1 cellular context compared by ENCODE assay signal in genomic region chr19:18291590-18292459, GRCh38.
TF ChIP-seq lines count a peak whose summit lies in the region.

No MANE protein-coding gene starts in this region.

TF ChIP-seq in K562, 482 proteins besides CTCF, POLR2A, EP300 and RAD21 (continued from another document and continues in another):
- no peak for TF ChIP-seq ZNF280B (CRISPR knock-in tag; IDR thresholded peaks at IDR 0.05)
- TF ChIP-seq ILF3 (IDR thresholded peaks at IDR 0.05; ENCODE audit: borderline replicate concordance) = no peak
- TF ChIP-seq POLR2B (IDR thresholded peaks at IDR 0.05; ENCODE audit: low read depth, partially characterized antibody) = peak; percentile 81
- no peak; the same call in 1 of the 2 replicates for TF ChIP-seq DPF2 (IDR thresholded peaks at IDR 0.05)
- TF ChIP-seq ZHX1 (conservative IDR thresholded peaks at IDR 0.05; ENCODE audit: low read length) = no peak
- TF ChIP-seq TCF7L2 (IDR thresholded peaks at IDR 0.05; ENCODE audit: low read depth, low read length) = no peak
- peak; percentile 19; the same call in 1 of the 2 replicates for TF ChIP-seq TCF3 (CRISPR knock-in tag; IDR thresholded peaks at IDR 0.05)
- TF ChIP-seq NONO (IDR thresholded peaks at IDR 0.05; ENCODE audit: low read depth in 2 of 2, low read length in 1 of 2) = peak in 1 of 2 experiments; percentile 73; a peak in 1 of 4 replicates
- TF ChIP-seq OTX1 (CRISPR knock-in tag; IDR thresholded peaks at IDR 0.05) = no peak
- TF ChIP-seq ATF2 (CRISPR knock-in tag; IDR thresholded peaks at IDR 0.05) = no peak
- TF ChIP-seq TRIM25 (IDR thresholded peaks at IDR 0.05; ENCODE audit: borderline replicate concordance) = no peak
- peak in 1 of 2 experiments; percentile 91; a peak in 2 of 4 replicates for TF ChIP-seq ZNF639 (CRISPR knock-in tag; conservative IDR thresholded peaks at IDR 0.05 in 1 of 2, IDR thresholded peaks at IDR 0.05 in 1 of 2)
- no peak for TF ChIP-seq HOMEZ (CRISPR knock-in tag; IDR thresholded peaks at IDR 0.05)
- peak; percentile 78 for TF ChIP-seq POLR2H (tag; IDR thresholded peaks at IDR 0.05; ENCODE audit: low read depth)
- no peak; the same call in 1 of the 2 replicates for TF ChIP-seq ATF6 (CRISPR knock-in tag; IDR thresholded peaks at IDR 0.05)
- TF ChIP-seq MBD2 (IDR thresholded peaks at IDR 0.05; ENCODE audit: borderline replicate concordance, low read depth) = 0 out of 2 replicates have a peak, but pooled peaks have one; percentile 36
- no peak for TF ChIP-seq ZNF668 (CRISPR knock-in tag; IDR thresholded peaks at IDR 0.05)
- peak; percentile 94 for TF ChIP-seq ZC3H4 (CRISPR knock-in tag; IDR thresholded peaks at IDR 0.05; ENCODE audit: borderline replicate concordance)
- no peak for TF ChIP-seq ZC3H8 (IDR thresholded peaks at IDR 0.05)
- no peak for TF ChIP-seq PHTF2 (CRISPR knock-in tag; IDR thresholded peaks at IDR 0.05)
- TF ChIP-seq ARID4B (CRISPR knock-in tag; IDR thresholded peaks at IDR 0.05) = no peak; the same call in 1 of the 2 replicates
- TF ChIP-seq CCAR2 (IDR thresholded peaks at IDR 0.05; ENCODE audit: low read depth, low read length) = no peak
- TF ChIP-seq HOXB6 (CRISPR knock-in tag; IDR thresholded peaks at IDR 0.05; ENCODE audit: borderline replicate concordance) = 0 out of 2 replicates have a peak, but pooled peaks have one; percentile 72
- TF ChIP-seq ZFX (CRISPR knock-in tag; IDR thresholded peaks at IDR 0.05) = peak; percentile 95
- no peak for TF ChIP-seq ZSCAN32 (CRISPR knock-in tag; IDR thresholded peaks at IDR 0.05)
- 0 out of 2 replicates have a peak, but pooled peaks have one; percentile 20 for TF ChIP-seq XRCC5 (IDR thresholded peaks at IDR 0.05; ENCODE audit: low read depth, low read length)
- TF ChIP-seq SOX6 (IDR thresholded peaks at IDR 0.05) = peak; percentile 20; the same call in 1 of the 2 replicates
- TF ChIP-seq HMGXB4 (CRISPR knock-in tag; IDR thresholded peaks at IDR 0.05) = no peak
- no peak for TF ChIP-seq XRCC4 (IDR thresholded peaks at IDR 0.05; ENCODE audit: extremely low read depth, insufficient read depth, insufficient read length)
- peak; percentile 90 for TF ChIP-seq PCBP1 (IDR thresholded peaks at IDR 0.05; ENCODE audit: low read depth, low read length, poor library complexity, severe bottlenecking)
- TF ChIP-seq RNF219 (CRISPR knock-in tag; IDR thresholded peaks at IDR 0.05) = no peak
- no peak; the same call in 1 of the 2 replicates for TF ChIP-seq ZFPM2 (CRISPR knock-in tag; IDR thresholded peaks at IDR 0.05)
- TF ChIP-seq ID3 (CRISPR knock-in tag; IDR thresholded peaks at IDR 0.05) = no peak
- TF ChIP-seq ID3 (tag; IDR thresholded peaks at IDR 0.05) = 0 out of 2 replicates have a peak, but pooled peaks have one; percentile 76
